In genomic region chr7:23273141-23273599, GRCh38 we compare ENCODE assay signal across 1 cellular context.
TF ChIP-seq lines count a peak whose summit lies in the region.

No MANE protein-coding gene starts in this region.

TF ChIP-seq in HEK293, 187 proteins besides CTCF, POLR2A, EP300 and RAD21 (continued from another document and continues in another):
- TF ChIP-seq ZNF341 (tag by site-specific recombination; IDR thresholded peaks at IDR 0.05; ENCODE audit: low read depth) (peak; percentile 70), PATZ1 (tag by site-specific recombination; IDR thresholded peaks at IDR 0.05) (no peak; the same call in 1 of the 2 replicates), ZNF558 (tag by site-specific recombination; IDR thresholded peaks at IDR 0.05) (peak; percentile 47; the same call in 1 of the 2 replicates), ZNF10 (tag by site-specific recombination; IDR thresholded peaks at IDR 0.05) (peak; percentile 46; the same call in 1 of the 2 replicates), ZNF184 (tag by site-specific recombination; IDR thresholded peaks at IDR 0.05) (peak; percentile 78), BCL11A (tag by site-specific recombination; IDR thresholded peaks at IDR 0.05; ENCODE audit: low read depth) (0 out of 2 replicates have a peak, but pooled peaks have one; percentile 59), ZNF16 (tag by site-specific recombination; IDR thresholded peaks at IDR 0.05; ENCODE audit: low read depth) (no peak), INSM2 (tag by site-specific recombination; IDR thresholded peaks at IDR 0.05) (no peak), ZBTB6 (tag by site-specific recombination; IDR thresholded peaks at IDR 0.05) (no peak), ZNF747 (tag by site-specific recombination; IDR thresholded peaks at IDR 0.05) (no peak), ZNF488 (tag by site-specific recombination; IDR thresholded peaks at IDR 0.05) (no peak), ZNF629 (tag by site-specific recombination; IDR thresholded peaks at IDR 0.05) (peak; percentile 85), ZBTB26 (tag by site-specific recombination; optimal IDR thresholded peaks at IDR 0.05) (peak; percentile 14), ZNF133 (tag by site-specific recombination; IDR thresholded peaks at IDR 0.05) (no peak), KLF8 (tag by site-specific recombination; IDR thresholded peaks at IDR 0.05) (peak; percentile 82), ZNF513 (tag by site-specific recombination; IDR thresholded peaks at IDR 0.05) (peak; percentile 53; the same call in 1 of the 2 replicates), HOXD13 (CRISPR knock-in tag; IDR thresholded peaks at IDR 0.05; ENCODE audit: borderline replicate concordance) (no peak; the same call in 1 of the 2 replicates), ZNF324 (tag by site-specific recombination; IDR thresholded peaks at IDR 0.05) (no peak), ZNF692 (tag by site-specific recombination; IDR thresholded peaks at IDR 0.05) (peak; percentile 91), ZNF654 (tag by site-specific recombination; IDR thresholded peaks at IDR 0.05; ENCODE audit: low read depth) (peak; percentile 88), ZNF514 (tag by site-specific recombination; IDR thresholded peaks at IDR 0.05) (no peak), ZBTB17 (tag by site-specific recombination; IDR thresholded peaks at IDR 0.05) (peak; percentile 89), ZBTB44 (tag by site-specific recombination; IDR thresholded peaks at IDR 0.05) (0 out of 2 replicates have a peak, but pooled peaks have one; percentile 47), ZSCAN30 (tag by site-specific recombination; IDR thresholded peaks at IDR 0.05) (peak; percentile 92), ZNF394 (tag by site-specific recombination; IDR thresholded peaks at IDR 0.05; ENCODE audit: borderline replicate concordance) (peak; percentile 52), REST (tag by site-specific recombination; IDR thresholded peaks at IDR 0.05) (no peak), BCL6B (tag by site-specific recombination; IDR thresholded peaks at IDR 0.05) (peak; percentile 28; the same call in 1 of the 2 replicates), ZBTB20 (tag by site-specific recombination; IDR thresholded peaks at IDR 0.05) (no peak), YY1 (tag by site-specific recombination; IDR thresholded peaks at IDR 0.05) (0 out of 2 replicates have a peak, but pooled peaks have one; percentile 30), KLF10 (tag by site-specific recombination; IDR thresholded peaks at IDR 0.05) (peak; percentile 74; the same call in 1 of the 2 replicates), TSHZ1 (tag by site-specific recombination; IDR thresholded peaks at IDR 0.05; ENCODE audit: borderline replicate concordance) (no peak)
